ENCODE assay signal across 1 cellular context in the genomic region with DNA sequence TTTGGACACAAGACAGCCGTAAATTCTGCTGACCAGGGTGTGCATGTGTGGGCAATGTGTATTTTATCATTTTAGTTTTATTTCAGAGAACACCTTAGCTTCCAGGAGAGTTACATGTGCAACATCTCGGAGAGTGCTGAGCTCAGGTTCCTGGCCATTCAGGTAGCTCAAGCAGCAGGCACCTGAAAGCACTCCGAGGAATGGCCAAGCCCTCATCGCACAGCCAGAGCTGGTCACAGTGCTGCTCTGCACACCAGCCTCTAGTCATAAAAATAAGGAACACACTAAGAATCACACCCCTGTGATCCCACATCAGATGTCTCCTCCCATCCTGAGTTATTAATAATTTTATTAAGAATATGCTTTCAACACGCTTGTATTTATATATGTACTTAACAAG.
TF ChIP-seq lines count a peak whose summit lies in the region.

No MANE protein-coding gene starts in this region.

TF ChIP-seq in GM12878, 131 proteins besides CTCF, POLR2A, EP300 and RAD21:
- TF ChIP-seq SREBF2 (IDR thresholded peaks at IDR 0.05; ENCODE audit: low read length): no peak
- TF ChIP-seq PAX5 (IDR thresholded peaks at IDR 0.05; ENCODE audit: borderline replicate concordance, low read depth, low read length): no peak
- no peak for TF ChIP-seq ZBED1 (IDR thresholded peaks at IDR 0.05; ENCODE audit: borderline replicate concordance)
- TF ChIP-seq CEBPB (IDR thresholded peaks at IDR 0.05; ENCODE audit: borderline replicate concordance in 1 of 2, low read depth in 2 of 2, low read length in 2 of 2): no peak
- TF ChIP-seq ATF3 (IDR thresholded peaks at IDR 0.05; ENCODE audit: borderline replicate concordance, extremely low read depth, low read depth, low read length): no peak
- no peak for TF ChIP-seq SIX5 (IDR thresholded peaks at IDR 0.05; ENCODE audit: low read depth, low read length, severe bottlenecking)
- no peak for TF ChIP-seq SIN3A (IDR thresholded peaks at IDR 0.05; ENCODE audit: low read depth, low read length)
- TF ChIP-seq ESRRA (IDR thresholded peaks at IDR 0.05; ENCODE audit: low read length): no peak
- TF ChIP-seq, protein P1, sequence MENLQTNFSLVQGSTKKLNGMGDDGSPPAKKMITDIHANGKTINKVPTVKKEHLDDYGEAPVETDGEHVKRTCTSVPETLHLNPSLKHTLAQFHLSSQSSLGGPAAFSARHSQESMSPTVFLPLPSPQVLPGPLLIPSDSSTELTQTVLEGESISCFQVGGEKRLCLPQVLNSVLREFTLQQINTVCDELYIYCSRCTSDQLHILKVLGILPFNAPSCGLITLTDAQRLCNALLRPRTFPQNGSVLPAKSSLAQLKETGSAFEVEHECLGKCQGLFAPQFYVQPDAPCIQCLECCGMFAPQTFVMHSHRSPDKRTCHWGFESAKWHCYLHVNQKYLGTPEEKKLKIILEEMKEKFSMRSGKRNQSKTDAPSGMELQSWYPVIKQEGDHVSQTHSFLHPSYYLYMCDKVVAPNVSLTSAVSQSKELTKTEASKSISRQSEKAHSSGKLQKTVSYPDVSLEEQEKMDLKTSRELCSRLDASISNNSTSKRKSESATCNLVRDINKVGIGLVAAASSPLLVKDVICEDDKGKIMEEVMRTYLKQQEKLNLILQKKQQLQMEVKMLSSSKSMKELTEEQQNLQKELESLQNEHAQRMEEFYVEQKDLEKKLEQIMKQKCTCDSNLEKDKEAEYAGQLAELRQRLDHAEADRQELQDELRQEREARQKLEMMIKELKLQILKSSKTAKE (IDR thresholded peaks at IDR 0.05; ENCODE audit: low read depth, poor library complexity, severe bottlenecking): no peak
- TF ChIP-seq, protein P2, sequence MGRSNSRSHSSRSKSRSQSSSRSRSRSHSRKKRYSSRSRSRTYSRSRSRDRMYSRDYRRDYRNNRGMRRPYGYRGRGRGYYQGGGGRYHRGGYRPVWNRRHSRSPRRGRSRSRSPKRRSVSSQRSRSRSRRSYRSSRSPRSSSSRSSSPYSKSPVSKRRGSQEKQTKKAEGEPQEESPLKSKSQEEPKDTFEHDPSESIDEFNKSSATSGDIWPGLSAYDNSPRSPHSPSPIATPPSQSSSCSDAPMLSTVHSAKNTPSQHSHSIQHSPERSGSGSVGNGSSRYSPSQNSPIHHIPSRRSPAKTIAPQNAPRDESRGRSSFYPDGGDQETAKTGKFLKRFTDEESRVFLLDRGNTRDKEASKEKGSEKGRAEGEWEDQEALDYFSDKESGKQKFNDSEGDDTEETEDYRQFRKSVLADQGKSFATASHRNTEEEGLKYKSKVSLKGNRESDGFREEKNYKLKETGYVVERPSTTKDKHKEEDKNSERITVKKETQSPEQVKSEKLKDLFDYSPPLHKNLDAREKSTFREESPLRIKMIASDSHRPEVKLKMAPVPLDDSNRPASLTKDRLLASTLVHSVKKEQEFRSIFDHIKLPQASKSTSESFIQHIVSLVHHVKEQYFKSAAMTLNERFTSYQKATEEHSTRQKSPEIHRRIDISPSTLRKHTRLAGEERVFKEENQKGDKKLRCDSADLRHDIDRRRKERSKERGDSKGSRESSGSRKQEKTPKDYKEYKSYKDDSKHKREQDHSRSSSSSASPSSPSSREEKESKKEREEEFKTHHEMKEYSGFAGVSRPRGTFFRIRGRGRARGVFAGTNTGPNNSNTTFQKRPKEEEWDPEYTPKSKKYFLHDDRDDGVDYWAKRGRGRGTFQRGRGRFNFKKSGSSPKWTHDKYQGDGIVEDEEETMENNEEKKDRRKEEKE (IDR thresholded peaks at IDR 0.05): no peak
- no peak for TF ChIP-seq NRF1 (conservative IDR thresholded peaks at IDR 0.05; ENCODE audit: low read depth, low read length)
- no peak for TF ChIP-seq POLR2AphosphoS5 (IDR thresholded peaks at IDR 0.05; ENCODE audit: low read length)
